ENCODE assay signal across 13 cellular contexts in genomic region chr7:112572669-112573301, GRCh38.
DNase-seq lines count a peak whose midpoint lies in the region; ATAC-seq and TF ChIP-seq lines count a peak whose summit lies in the region.
"Had no signal": no experiment of that assay in that cellular context is flagged by ENCODE, and none has a peak within 500 bp of the region (broad histone marks: within the 10 kb centered on the region; RNA-seq: fewer than 3 reads in every experiment).

No MANE protein-coding gene starts in this region.

- peak; percentile 51 for DNase-seq in SIG-M5 treated with dmso at 0.1 percent for 504 hours (lab: John Stamatoyannopoulos, UW; ENCODE audit: unreplicated experiment)
- DNase-seq in SIG-M5 (lab: John Stamatoyannopoulos, UW), result no peak
- peak; percentile 52 for DNase-seq in NCI-H510A treated with DMSO at 0.1 percent for 48 hours (lab: John Stamatoyannopoulos, UW)
- DNase-seq in left ventricle myocardium inferior, result no peak
- DNase-seq in thyroid gland, result no peak
- DNase-seq in activated CD4-positive, CD25-positive, alpha-beta regulatory T cell treated with anti-CD3 and anti-CD28 coated beads, Interleukin-2, amount 50 U/mL, for 72 hours, result no peak
- no peak for DNase-seq in activated naive CD4-positive, alpha-beta T cell treated with anti-CD3 and anti-CD28 coated beads, Interleukin-2, amount 50 U/mL, for 72 hours (ENCODE audit: low spot score in 2 of 2)
- DNase-seq: activated T-cell treated with anti-CD3 and anti-CD28 coated beads, Interleukin-2, amount 50 U/mL, for 4 hours; head of caudate nucleus; NCI-H2227 treated with DMSO at 0.1 percent for 48 hours; stimulated activated CD4-positive, alpha-beta T cell treated with anti-CD3 and anti-CD28 coated beads, Interleukin-4, amount 100 ng/mL, for 1 hour had no signal

- no peak for ATAC-seq in HG03378 (IDR thresholded peaks at IDR 0.05; ENCODE audit: unreplicated experiment)
- no peak for ATAC-seq in activated naive CD4-positive, alpha-beta T cell treated with anti-CD3 and anti-CD28 coated beads, Interleukin-2, amount 50 U/mL, for 72 hours
- ATAC-seq: activated T-cell treated with anti-CD3 and anti-CD28 coated beads, Interleukin-2, amount 50 U/mL, for 4 hours; natural killer cell treated with Interleukin-12 subunit alpha and Interleukin-12 subunit beta and Interleukin-15 and Interleukin-18, amount 100 ng/mL, for 72 hours had no signal

- no peaks in the 10 kb centered on the region for H3K36me3 ChIP-seq in left ventricle myocardium inferior
- no peaks in the 10 kb centered on the region for H3K36me3 ChIP-seq in thyroid gland

- peaks cover 7% of the 10 kb centered on the region in 2 donors for H3K36me3 Mint-ChIP-seq in activated naive CD4-positive, alpha-beta T cell treated with anti-CD3 and anti-CD28 coated beads, Interleukin-2, amount 50 U/mL, for 72 hours
- H3K36me3 Mint-ChIP-seq: natural killer cell treated with Interleukin-12 subunit alpha and Interleukin-12 subunit beta and Interleukin-15 and Interleukin-18, amount 100 ng/mL, for 72 hours had no signal

- WGBS in thyroid gland, 2 donors, result 23 to 26% methylated on average over 1 of the region's 1 CpG

- H3K4me1 ChIP-seq in left ventricle myocardium inferior (peaks cover 35% of the 10 kb centered on the region), thyroid gland (peaks cover 25 to 27% of the 10 kb centered on the region in 2 donors)

- H3K9me3 Mint-ChIP-seq in activated naive CD4-positive, alpha-beta T cell treated with anti-CD3 and anti-CD28 coated beads, Interleukin-2, amount 50 U/mL, for 72 hours, result peaks cover 6 to 10% of the 10 kb centered on the region in 2 donors

- H3K9me3 ChIP-seq in left ventricle myocardium inferior (replicated peaks), result no peaks in the 10 kb centered on the region
- no peaks in the 10 kb centered on the region for H3K9me3 ChIP-seq in thyroid gland

- no peak for TF ChIP-seq CTCF in left ventricle myocardium inferior (IDR thresholded peaks at IDR 0.05; ENCODE audit: borderline replicate concordance)
- no peak for TF ChIP-seq CTCF in thyroid gland (IDR thresholded peaks at IDR 0.05)

- H3K27me3 ChIP-seq in left ventricle myocardium inferior (ENCODE audit: low read depth) (no peaks in the 10 kb centered on the region), thyroid gland (no peaks in the 10 kb centered on the region)

- H3K27ac Mint-ChIP-seq in activated naive CD4-positive, alpha-beta T cell treated with anti-CD3 and anti-CD28 coated beads, Interleukin-2, amount 50 U/mL, for 72 hours, result no peak overlapping the region
- H3K27ac Mint-ChIP-seq: natural killer cell treated with Interleukin-12 subunit alpha and Interleukin-12 subunit beta and Interleukin-15 and Interleukin-18, amount 100 ng/mL, for 72 hours had no signal

- no peak for TF ChIP-seq POLR2A in thyroid gland (IDR thresholded peaks at IDR 0.05)

- H3K27ac ChIP-seq in left ventricle myocardium inferior (replicated peaks) (peak overlapping the region; percentile 72), thyroid gland (peak overlapping the region; percentile 15 to 71 (median 63))

- intact Hi-C loops in left ventricle myocardium inferior (cut with micrococcal nuclease), result no loop called here
- intact Hi-C loops in thyroid gland (cut with DNase I), result no loop called here

- H3K4me3 ChIP-seq in left ventricle myocardium inferior (no peak overlapping the region), thyroid gland (replicated peaks in 1 of 3) (no peak overlapping the region)

Comparison
In these comparisons a context has a peak if more than half of its experiments do, and no peak if none do; other contexts are left out.
1. DNase-seq: peak in SIG-M5 treated with dmso at 0.1 percent for 504 hours (single experiment) and NCI-H510A treated with DMSO at 0.1 percent for 48 hours (single experiment); none in SIG-M5 (single experiment), left ventricle myocardium inferior (single experiment), thyroid gland (0 of 2), activated CD4-positive, CD25-positive, alpha-beta regulatory T cell treated with anti-CD3 and anti-CD28 coated beads, Interleukin-2, amount 50 U/mL, for 72 hours (single experiment) and activated naive CD4-positive, alpha-beta T cell treated with anti-CD3 and anti-CD28 coated beads, Interleukin-2, amount 50 U/mL, for 72 hours (0 of 2).